Comparison of ENCODE assay signal across 17 cellular contexts in genomic region chr9:128108784-128109709, GRCh38. TPM values are rescaled to one million over a fixed set of nuclear protein-coding genes. Genes with fewer than 3 reads are reported as not detected.
DNase-seq lines count a peak whose midpoint lies in the region; ATAC-seq, FAIRE-seq and TF ChIP-seq lines count a peak whose summit lies in the region.
"Had no signal": no experiment of that assay in that cellular context is flagged by ENCODE, and none has a peak within 500 bp of the region (broad histone marks: within the 10 kb centered on the region; RNA-seq: fewer than 3 reads in every experiment).

No MANE protein-coding gene starts in this region.

- peak; percentile 32 for ATAC-seq in mucosa of descending colon
- ATAC-seq: sciatic nerve had no signal

- H3K27ac Mint-ChIP-seq in activated naive CD4-positive, alpha-beta T cell treated with anti-CD3 and anti-CD28 coated beads, Interleukin-2, amount 10 ng/mL, durations not matched to agents 7 days and 5 days, result peak overlapping the region; percentile 33
- H3K27ac Mint-ChIP-seq: T-helper 2 cell treated with Interferon-gamma antibody and Interleukin-4, amounts not matched to agents 5 μg/mL and 100 μg/mL, for 36 hours had no signal

- H3K36me3 ChIP-seq in H1 (ENCODE audit: control insufficient read depth in 2 of 4, insufficient read depth in 4 of 4, low read length in 3 of 4), result peaks cover 10 to 34% (median 33%) of the 10 kb centered on the region in 4 experiments
- H3K36me3 ChIP-seq in mucosa of descending colon (ENCODE audit: low read depth), result peaks cover 10% of the 10 kb centered on the region
- peaks cover 32 to 38% of the 10 kb centered on the region in 2 donors for H3K36me3 ChIP-seq in stomach smooth muscle (ENCODE audit: control insufficient read depth in 2 of 2, insufficient read depth in 2 of 2, low read length in 2 of 2)
- peaks cover 13% of the 10 kb centered on the region for H3K36me3 ChIP-seq in Karpas-422 (ENCODE audit: insufficient read depth, low read length)

- H4K91ac ChIP-seq in H1 (replicated peaks; ENCODE audit: insufficient read length, low read length), result no peak overlapping the region

- H3K4me1 ChIP-seq in H1 (replicated peaks in 1 of 4; ENCODE audit: control insufficient read depth in 3 of 4, insufficient read depth in 4 of 4, low read length in 3 of 4) (no peaks in the 10 kb centered on the region), mucosa of descending colon (ENCODE audit: low read depth) (peaks cover 31% of the 10 kb centered on the region), stomach smooth muscle (ENCODE audit: control insufficient read depth, insufficient read depth, low read length) (peaks cover 3% of the 10 kb centered on the region), Karpas-422 (ENCODE audit: low read length) (no peaks in the 10 kb centered on the region)

- H3K9me3 Mint-ChIP-seq in activated naive CD4-positive, alpha-beta T cell treated with anti-CD3 and anti-CD28 coated beads, Interleukin-2, amount 10 ng/mL, durations not matched to agents 7 days and 5 days, result no peaks in the 10 kb centered on the region
- H3K9me3 Mint-ChIP-seq: T-helper 2 cell treated with Interferon-gamma antibody and Interleukin-4, amounts not matched to agents 5 μg/mL and 100 μg/mL, for 36 hours had no signal

- no peak for TF ChIP-seq RAD21 in H1 (IDR thresholded peaks at IDR 0.05 in 1 of 2, conservative IDR thresholded peaks at IDR 0.05 in 1 of 2; ENCODE audit: low read depth in 2 of 2, low read length in 2 of 2)

- H2BK120ac ChIP-seq in H1 (replicated peaks; ENCODE audit: low read depth, low read length), result no peak overlapping the region

- H3K9me3 ChIP-seq in H1 (ENCODE audit: insufficient read depth in 2 of 2, low read depth in 1 of 2, low read length in 1 of 2), result no peaks in the 10 kb centered on the region
- no peaks in the 10 kb centered on the region for H3K9me3 ChIP-seq in mucosa of descending colon
- H3K9me3 ChIP-seq in stomach smooth muscle (ENCODE audit: control insufficient read depth in 2 of 2, low read length in 2 of 2), result no peaks in the 10 kb centered on the region
- H3K9me3 ChIP-seq in Karpas-422 (ENCODE audit: low read length), result no peaks in the 10 kb centered on the region

- WGBS in H1 (ENCODE audit: extremely low coverage in 1 of 2, insufficient coverage in 1 of 2, insufficient read length in 1 of 2, insufficient replicate concordance in 2 of 2, low coverage in 1 of 2, low lambda C conversion rate in 2 of 2, missing lambda C conversion rate in 1 of 2), 2 experiments, result 89% methylated on average over 19 of the region's 26 CpGs; no CpG with 5 or more reads in 1 of the 2 experiments

- no peaks in the 10 kb centered on the region for H3K27me3 Mint-ChIP-seq in activated naive CD4-positive, alpha-beta T cell treated with anti-CD3 and anti-CD28 coated beads, Interleukin-2, amount 10 ng/mL, durations not matched to agents 7 days and 5 days

- no peak overlapping the region for H3K9ac ChIP-seq in H1 (replicated peaks in 1 of 4; ENCODE audit: extremely low read depth in 1 of 4, low read depth in 3 of 4, low read length in 3 of 4)
- H3K9ac ChIP-seq in stomach smooth muscle (ENCODE audit: low read length in 2 of 2), result no peak overlapping the region
- no peak overlapping the region for H3K9ac ChIP-seq in Karpas-422 (ENCODE audit: low read length)

- no peak overlapping the region for H2BK15ac ChIP-seq in H1 (ENCODE audit: low read length)

- CTCF ChIA-PET in activated naive CD4-positive, alpha-beta T cell treated with anti-CD3 and anti-CD28 coated beads, Interleukin-2, amount 10 ng/mL, durations not matched to agents 7 days and 5 days (lab: Charles Lee), result interaction anchor here (1.0 to 5.3 kb wide), 3 partner anchors 9 to 36 kb away, joined by 3 to 26 read pairs (median 3); no protein-coding TSS in a partner anchor
- CTCF ChIA-PET in H1 (lab: Charles Lee; ENCODE audit: partially characterized antibody), result interaction anchor here (0.8 to 2.8 kb wide), 9 partner anchors 9 to 284 kb away, joined by 3 to 22 read pairs (median 4); no protein-coding TSS in a partner anchor

- no peak for TF ChIP-seq EP300 in H1 (IDR thresholded peaks at IDR 0.05; ENCODE audit: borderline replicate concordance in 1 of 2, low read depth in 2 of 2, low read length in 2 of 2)

- no peak overlapping the region for H3K14ac ChIP-seq in H1 (ENCODE audit: insufficient read length)

- no peak overlapping the region for H3K18ac ChIP-seq in H1 (ENCODE audit: extremely low read depth, low read length)

- no peaks in the 10 kb centered on the region for H3K9me2 ChIP-seq in Karpas-422 (replicated peaks; ENCODE audit: insufficient read depth, low read length)

- no peak overlapping the region for H3K4me2 ChIP-seq in H1 (ENCODE audit: insufficient read depth in 1 of 2, low read depth in 2 of 2, low read length in 2 of 2)
- H3K4me2 ChIP-seq in Karpas-422 (ENCODE audit: low read depth, low read length, poor library complexity, severe bottlenecking), result no peak overlapping the region

- H3K79me2 ChIP-seq in H1 (ENCODE audit: control insufficient read depth in 1 of 2, insufficient read depth in 2 of 2, low read length in 2 of 2) (no peaks in the 10 kb centered on the region), Karpas-422 (ENCODE audit: low read length) (no peaks in the 10 kb centered on the region)

- H4K8ac ChIP-seq in H1 (ENCODE audit: extremely low read depth, insufficient read depth, low read length), result no peak overlapping the region

- no peak overlapping the region for H2BK20ac ChIP-seq in H1 (ENCODE audit: low read length)

- H2AFZ ChIP-seq in H1 (ENCODE audit: low read length), result no peak overlapping the region
- no peak overlapping the region for H2AFZ ChIP-seq in Karpas-422 (ENCODE audit: low read length)

- no peak overlapping the region for H3K4me3 Mint-ChIP-seq in activated naive CD4-positive, alpha-beta T cell treated with anti-CD3 and anti-CD28 coated beads, Interleukin-2, amount 10 ng/mL, durations not matched to agents 7 days and 5 days
- H3K4me3 Mint-ChIP-seq: T-helper 2 cell treated with Interferon-gamma antibody and Interleukin-4, amounts not matched to agents 5 μg/mL and 100 μg/mL, for 36 hours had no signal

- POLR2A ChIA-PET in H1 (lab: Charles Lee; ENCODE audit: partially characterized antibody), result interaction anchor here (0.7 to 5.7 kb wide), 3 partner anchors 9 to 284 kb away, joined by 3 to 47 read pairs (median 5); no protein-coding TSS in a partner anchor

- no peaks in the 10 kb centered on the region for H3K23me2 ChIP-seq in H1 (ENCODE audit: low read depth, low read length)

- H3K4me1 Mint-ChIP-seq in activated naive CD4-positive, alpha-beta T cell treated with anti-CD3 and anti-CD28 coated beads, Interleukin-2, amount 10 ng/mL, durations not matched to agents 7 days and 5 days, result peaks cover 14% of the 10 kb centered on the region

- H4K20me1 ChIP-seq in H1 (replicated peaks in 1 of 2; ENCODE audit: control insufficient read depth in 1 of 2, insufficient read depth in 2 of 2, low read length in 2 of 2), result peaks cover 3 to 6% of the 10 kb centered on the region in 2 experiments
- 0 out of 2 replicates have a peak, but pooled peaks cover 6% of the 10 kb centered on the region for H4K20me1 ChIP-seq in Karpas-422 (ENCODE audit: insufficient read depth, low read depth, low read length)

- H3K4ac ChIP-seq in H1 (replicated peaks; ENCODE audit: insufficient read length, low read depth, low read length), result no peak overlapping the region

- H2BK5ac ChIP-seq in H1 (ENCODE audit: low read depth, low read length), result no peak overlapping the region; the same call in 1 of the 2 replicates

- no peak overlapping the region for H3K56ac ChIP-seq in H1 (replicated peaks; ENCODE audit: insufficient read length, low read depth, low read length)

- H3K27ac ChIP-seq in H1 (ENCODE audit: low read depth, low read length) (no peak overlapping the region), stomach smooth muscle (ENCODE audit: low read length) (peak overlapping the region; percentile 6), Karpas-422 (ENCODE audit: low read length) (no peak overlapping the region)

- H2BK12ac ChIP-seq in H1 (ENCODE audit: low read depth, low read length), result peak overlapping the region; percentile 60; the same call in 1 of the 2 replicates

- TF ChIP-seq POLR2A in H1 (IDR thresholded peaks at IDR 0.05; ENCODE audit: control extremely low read depth in 1 of 2, low read depth in 2 of 2, low read length in 2 of 2), result no peak

- peaks cover 29% of the 10 kb centered on the region for H3K36me3 Mint-ChIP-seq in activated naive CD4-positive, alpha-beta T cell treated with anti-CD3 and anti-CD28 coated beads, Interleukin-2, amount 10 ng/mL, durations not matched to agents 7 days and 5 days

- no peak overlapping the region for H2AK5ac ChIP-seq in H1 (ENCODE audit: low read depth, low read length)

- H3K4me3 ChIP-seq in H1 (ENCODE audit: extremely low read depth in 1 of 4, insufficient read depth in 2 of 4, low read depth in 3 of 4, low read length in 4 of 4), result no peak overlapping the region
- no peak overlapping the region for H3K4me3 ChIP-seq in mucosa of descending colon
- no peak overlapping the region for H3K4me3 ChIP-seq in stomach smooth muscle (ENCODE audit: low read length in 2 of 2)
- H3K4me3 ChIP-seq in foreskin fibroblast (ENCODE audit: low read depth in 1 of 2, low read length in 2 of 2), result no peak overlapping the region
- H3K4me3 ChIP-seq in Karpas-422 (ENCODE audit: low read length), result no peak overlapping the region

- DNase-seq in activated naive CD4-positive, alpha-beta T cell treated with anti-CD3 and anti-CD28 coated beads, Interleukin-2, amount 10 ng/mL, durations not matched to agents 7 days and 5 days, result no peak
- no peak for DNase-seq in activated naive CD4-positive, alpha-beta T cell (lab: John Stamatoyannopoulos, UW)
- no peak for DNase-seq in H1 (ENCODE audit: low read depth in 1 of 2, low spot score in 2 of 2)
- DNase-seq in mucosa of descending colon, result peak; percentile 57 to 62 (median 59)
- no peak for DNase-seq in foreskin fibroblast
- no peak for DNase-seq in anterior cingulate cortex (lab: John Stamatoyannopoulos, UW)
- DNase-seq in Karpas-422, result no peak
- DNase-seq: NCI-H2081; NCI-H774; stimulated activated CD4-positive, alpha-beta T cell treated with anti-CD3 and anti-CD28 coated beads, Interleukin-4, amount 100 ng/mL, for 4 hours had no signal

- no peak overlapping the region for H4K5ac ChIP-seq in H1 (ENCODE audit: insufficient read length, low read depth, low read length)

- intact Hi-C loops in mucosa of descending colon (cut with DNase I, micrococcal nuclease), result no loop called here

- H3K79me1 ChIP-seq in H1 (ENCODE audit: low read depth, low read length), result no peaks in the 10 kb centered on the region; the same call in 1 of the 2 replicates

- TF ChIP-seq CTCF in H1 (IDR thresholded peaks at IDR 0.05; ENCODE audit: control extremely low read depth in 1 of 3, insufficient read depth in 1 of 3, low read depth in 1 of 3, low read length in 3 of 3) (no peak), mucosa of descending colon (IDR thresholded peaks at IDR 0.05) (no peak), foreskin fibroblast (IDR thresholded peaks at IDR 0.05; ENCODE audit: low read depth, low read length) (no peak)

- H3K27me3 ChIP-seq in H1 (replicated peaks in 1 of 4; ENCODE audit: control insufficient read depth in 3 of 4, extremely low read depth in 1 of 4, insufficient read depth in 3 of 4, low read length in 3 of 4) (no peaks in the 10 kb centered on the region), stomach smooth muscle (ENCODE audit: control insufficient read depth in 1 of 2, insufficient read depth in 2 of 2, low read length in 2 of 2) (no peaks in the 10 kb centered on the region), Karpas-422 (ENCODE audit: low read length) (no peaks in the 10 kb centered on the region)

- no peak overlapping the region for H3K23ac ChIP-seq in H1 (ENCODE audit: insufficient read length)

- FAIRE-seq in H1 (lab: Jason Lieb, UNC), result no peak
- FAIRE-seq: G401.6, islet of Langerhans had no signal

RNA-seq across cellular contexts. Expression of gene PTGES2, which starts 18.5 kb away (rescaled TPM):
- total RNA-seq in H1 (2021; fragmentation: NEBNext Ultra II Directional; extraction: Animal tissue kit (Norgen Biotek cat#: 25700)), result 76.9 and 81.2 TPM in 2 replicates
- polyA plus RNA-seq in H1 (2011; rRNA removed), result 80.7 and 119 TPM in 2 replicates
- polyA plus RNA-seq in H1 (2011; cell fraction: cytosol; rRNA removed), result 104 TPM
- 242 TPM for polyA plus RNA-seq in H1 (2011; cell fraction: nucleus; rRNA removed)
- 50.2 to 79.0 TPM (median 72.3 TPM) in 4 replicates for polyA plus RNA-seq in H1 (2012, experiment 1 of 2)
- 60.0 TPM for polyA plus RNA-seq in H1 (2012, experiment 2 of 2)
- polyA plus RNA-seq in H1 (2013, experiment 1 of 2), result 52.2 TPM
- polyA plus RNA-seq in H1 (2013, experiment 2 of 2), result 49.8 TPM
- 61.8 and 72.7 TPM in 2 replicates for polyA minus RNA-seq in H1 (2011; rRNA and poly(A)+ RNA removed)
- 58.8 TPM for polyA minus RNA-seq in H1 (2011; cell fraction: cytosol; rRNA and poly(A)+ RNA removed)
- 65.8 TPM for polyA minus RNA-seq in H1 (2011; cell fraction: nucleus; rRNA and poly(A)+ RNA removed)
- total RNA-seq in mucosa of descending colon, result 10 to 100 TPM; 65.3 to 99.7 (median 90.6) TPM
- 68.4 and 114 TPM in 2 replicates for total RNA-seq in Karpas-422 (2014; rRNA removed; shearing (Covaris generic); ENCODE audit: low replicate concordance)

RNA-seq across cellular contexts. Expression of gene LCN2, which starts 40.2 kb away (rescaled TPM):
- total RNA-seq in H1 (2021; fragmentation: NEBNext Ultra II Directional; extraction: Animal tissue kit (Norgen Biotek cat#: 25700)), result 1.1 and 1.4 TPM in 2 replicates
- polyA plus RNA-seq in H1 (2011; rRNA removed), result 1.6 TPM in 2 replicates
- polyA plus RNA-seq in H1 (2011; cell fraction: cytosol; rRNA removed), result 0.93 TPM
- 2.2 TPM for polyA plus RNA-seq in H1 (2011; cell fraction: nucleus; rRNA removed)
- polyA plus RNA-seq in H1 (2012, experiment 1 of 2), result 0.75 to 1.4 TPM (median 1.2 TPM) in 4 replicates
- polyA plus RNA-seq in H1 (2012, experiment 2 of 2), result 0.84 TPM
- 1.1 TPM for polyA plus RNA-seq in H1 (2013, experiment 1 of 2)
- polyA plus RNA-seq in H1 (2013, experiment 2 of 2), result 1.4 TPM
- not detected in 2 replicates for polyA minus RNA-seq in H1 (2011; rRNA and poly(A)+ RNA removed)
- polyA minus RNA-seq in H1 (2011; cell fraction: cytosol; rRNA and poly(A)+ RNA removed), result not detected
- polyA minus RNA-seq in H1 (2011; cell fraction: nucleus; rRNA and poly(A)+ RNA removed), result not detected
- total RNA-seq in mucosa of descending colon, result 100 to 1,000 TPM in 1 of 3 donors, 10 to 100 TPM in 2; 16.8 to 456 (median 20.5) TPM
- not detected in 2 replicates for total RNA-seq in Karpas-422 (2014; rRNA removed; shearing (Covaris generic); ENCODE audit: low replicate concordance)
- total RNA-seq: M059J had no signal
- polyA plus RNA-seq: AG04450 had no signal

RNA-seq across cellular contexts. Expression of gene SLC25A25, which starts 41.0 kb away (rescaled TPM):
- total RNA-seq in H1 (2021; fragmentation: NEBNext Ultra II Directional; extraction: Animal tissue kit (Norgen Biotek cat#: 25700)), result 16.8 and 18.5 TPM in 2 replicates
- polyA plus RNA-seq in H1 (2011; rRNA removed), result 6.5 and 10.0 TPM in 2 replicates
- 13.4 TPM for polyA plus RNA-seq in H1 (2011; cell fraction: cytosol; rRNA removed)
- polyA plus RNA-seq in H1 (2011; cell fraction: nucleus; rRNA removed), result 20.4 TPM
- polyA plus RNA-seq in H1 (2012, experiment 1 of 2), result 13.0 to 16.1 TPM (median 14.5 TPM) in 4 replicates
- polyA plus RNA-seq in H1 (2012, experiment 2 of 2), result 11.4 TPM
- polyA plus RNA-seq in H1 (2013, experiment 1 of 2), result 6.5 TPM
- polyA plus RNA-seq in H1 (2013, experiment 2 of 2), result 6.8 TPM
- 11.8 and 11.9 TPM in 2 replicates for polyA minus RNA-seq in H1 (2011; rRNA and poly(A)+ RNA removed)
- polyA minus RNA-seq in H1 (2011; cell fraction: cytosol; rRNA and poly(A)+ RNA removed), result 15.9 TPM
- polyA minus RNA-seq in H1 (2011; cell fraction: nucleus; rRNA and poly(A)+ RNA removed), result 11.6 TPM
- total RNA-seq in mucosa of descending colon, result 10 to 100 TPM; 19.1 to 27.3 (median 21.3) TPM
- total RNA-seq in Karpas-422 (2014; rRNA removed; shearing (Covaris generic); ENCODE audit: low replicate concordance), result 4.1 and 12.7 TPM in 2 replicates

RNA-seq across cellular contexts. Expression of gene NAIF1, which starts 41.9 kb away (rescaled TPM):
- 8.7 and 11.6 TPM in 2 replicates for total RNA-seq in H1 (2021; fragmentation: NEBNext Ultra II Directional; extraction: Animal tissue kit (Norgen Biotek cat#: 25700))
- polyA plus RNA-seq in H1 (2011; rRNA removed), result 9.0 and 11.2 TPM in 2 replicates
- 12.5 TPM for polyA plus RNA-seq in H1 (2011; cell fraction: cytosol; rRNA removed)
- 10.5 TPM for polyA plus RNA-seq in H1 (2011; cell fraction: nucleus; rRNA removed)
- 7.3 to 9.9 TPM (median 9.4 TPM) in 4 replicates for polyA plus RNA-seq in H1 (2012, experiment 1 of 2)
- polyA plus RNA-seq in H1 (2012, experiment 2 of 2), result 7.0 TPM
- 5.9 TPM for polyA plus RNA-seq in H1 (2013, experiment 1 of 2)
- polyA plus RNA-seq in H1 (2013, experiment 2 of 2), result 5.8 TPM
- polyA minus RNA-seq in H1 (2011; rRNA and poly(A)+ RNA removed), result 8.0 and 10.2 TPM in 2 replicates
- 6.5 TPM for polyA minus RNA-seq in H1 (2011; cell fraction: cytosol; rRNA and poly(A)+ RNA removed)
- 5.1 TPM for polyA minus RNA-seq in H1 (2011; cell fraction: nucleus; rRNA and poly(A)+ RNA removed)
- 10 to 100 TPM; 10.4 to 12.6 (median 11.9) TPM for total RNA-seq in mucosa of descending colon
- total RNA-seq in Karpas-422 (2014; rRNA removed; shearing (Covaris generic); ENCODE audit: low replicate concordance), result 7.3 and 13.9 TPM in 2 replicates

RNA-seq across cellular contexts. Expression of gene BBLN, which starts 51.0 kb away (rescaled TPM):
- total RNA-seq in H1 (2021; fragmentation: NEBNext Ultra II Directional; extraction: Animal tissue kit (Norgen Biotek cat#: 25700)), result 63.1 and 66.4 TPM in 2 replicates
- 164 and 264 TPM in 2 replicates for polyA plus RNA-seq in H1 (2011; rRNA removed)
- polyA plus RNA-seq in H1 (2011; cell fraction: cytosol; rRNA removed), result 116 TPM
- 130 TPM for polyA plus RNA-seq in H1 (2011; cell fraction: nucleus; rRNA removed)
- polyA plus RNA-seq in H1 (2012, experiment 1 of 2), result 55.4 to 92.3 TPM (median 90.9 TPM) in 4 replicates
- polyA plus RNA-seq in H1 (2012, experiment 2 of 2), result 146 TPM
- polyA plus RNA-seq in H1 (2013, experiment 1 of 2), result 82.3 TPM
- 81.6 TPM for polyA plus RNA-seq in H1 (2013, experiment 2 of 2)
- polyA minus RNA-seq in H1 (2011; rRNA and poly(A)+ RNA removed), result 11.2 and 14.2 TPM in 2 replicates
- polyA minus RNA-seq in H1 (2011; cell fraction: cytosol; rRNA and poly(A)+ RNA removed), result 40.3 TPM
- 35.9 TPM for polyA minus RNA-seq in H1 (2011; cell fraction: nucleus; rRNA and poly(A)+ RNA removed)
- total RNA-seq in mucosa of descending colon, result 10 to 100 TPM; 33.7 to 46.8 (median 37.6) TPM
- 154 and 209 TPM in 2 replicates for total RNA-seq in Karpas-422 (2014; rRNA removed; shearing (Covaris generic); ENCODE audit: low replicate concordance)

Comparison
In these comparisons a context has a peak if more than half of its experiments do, and no peak if none do; other contexts are left out.
1. DNase-seq: peak in mucosa of descending colon (3 of 3); none in activated naive CD4-positive, alpha-beta T cell treated with anti-CD3 and anti-CD28 coated beads, Interleukin-2, amount 10 ng/mL, durations not matched to agents 7 days and 5 days (single experiment), activated naive CD4-positive, alpha-beta T cell (0 of 4), H1 (0 of 2), foreskin fibroblast (0 of 2), anterior cingulate cortex (0 of 58) and Karpas-422 (single experiment).